ENCODE assay signal across 1 cellular context in genomic region chr3:142725352-142725739, GRCh38.
TF ChIP-seq lines count a peak whose summit lies in the region.

No MANE protein-coding gene starts in this region.

TF ChIP-seq in GM23338, 12 proteins besides CTCF, POLR2A, EP300 and RAD21 (continued from another document):
- no peak for TF ChIP-seq ZNF462 (CRISPR knock-in tag; IDR thresholded peaks at IDR 0.05)
- TF ChIP-seq ETS1 (IDR thresholded peaks at IDR 0.05), result no peak
- no peak for TF ChIP-seq STAT1 (IDR thresholded peaks at IDR 0.05; ENCODE audit: unreplicated experiment)
- TF ChIP-seq EZH2 (IDR thresholded peaks at IDR 0.05; ENCODE audit: low read depth, unreplicated experiment), result no peak
- no peak for TF ChIP-seq ZNF331 (CRISPR knock-in tag; IDR thresholded peaks at IDR 0.05; ENCODE audit: low read depth)
